ENCODE assay signal across 21 cellular contexts in genomic region chr15:40198364-40199085, GRCh38. TPM values are rescaled to one million over a fixed set of nuclear protein-coding genes. Genes with fewer than 3 reads are reported as not detected.
"Had no signal": no experiment of that assay in that cellular context is flagged by ENCODE, and none has a peak within 500 bp of the region (broad histone marks: within the 10 kb centered on the region; RNA-seq: fewer than 3 reads in every experiment).

No MANE protein-coding gene starts in this region.

- H3K4me1 Mint-ChIP-seq: neural crest cell had no signal

- H3K4me3 Mint-ChIP-seq: activated naive CD8-positive, alpha-beta T cell treated with anti-CD3 and anti-CD28 coated beads for 36 hours; neural crest cell had no signal

- H3K27me3 Mint-ChIP-seq: activated naive CD8-positive, alpha-beta T cell treated with anti-CD3 and anti-CD28 coated beads for 36 hours; effector memory CD8-positive, alpha-beta T cell; naive B cell had no signal

- DNase-seq: activated CD8-positive, alpha-beta memory T cell treated with anti-CD3 and anti-CD28 coated beads for 24 hours; activated gamma-delta T cell; activated naive CD8-positive, alpha-beta T cell treated with anti-CD3 and anti-CD28 coated beads for 36 hours; activated T-cell treated with anti-CD3 and anti-CD28 coated beads, Interleukin-2, amount 50 U/mL, for 48 hours; colonic mucosa; dorsolateral prefrontal cortex; effector memory CD8-positive, alpha-beta T cell; glutamatergic neuron; kidney glomerular epithelial cell; left lung; naive B cell; sigmoid colon; SK-N-SH; stimulated activated CD4-positive, alpha-beta T cell treated with anti-CD3 and anti-CD28 coated beads, Interleukin-2, amount 100 ng/mL, for 48 hours; stimulated activated CD8-positive, alpha-beta memory T cell treated with anti-CD3 and anti-CD28 coated beads, Interleukin-4, amount 100 ng/mL, for 48 hours; stimulated activated naive CD4-positive, alpha-beta T cell; upper lobe of left lung had no signal

- H3K27ac Mint-ChIP-seq: activated naive CD8-positive, alpha-beta T cell treated with anti-CD3 and anti-CD28 coated beads for 36 hours had no signal

- H3K9me3 Mint-ChIP-seq: activated naive CD8-positive, alpha-beta T cell treated with anti-CD3 and anti-CD28 coated beads for 36 hours; effector memory CD8-positive, alpha-beta T cell; naive B cell; neural crest cell had no signal

- ATAC-seq: activated CD4-positive, CD25-positive, alpha-beta regulatory T cell treated with anti-CD3 and anti-CD28 coated beads, Interleukin-2, amount 50 U/mL, for 24 hours; esophagus mucosa; left lung had no signal

RNA-seq across cellular contexts. Expression of gene PAK6, which starts 40.3 kb away (rescaled TPM):
- total RNA-seq: endothelial cell of umbilical vein had no signal
